Comparison of ENCODE assay signal across 1 cellular context in the genomic region with DNA sequence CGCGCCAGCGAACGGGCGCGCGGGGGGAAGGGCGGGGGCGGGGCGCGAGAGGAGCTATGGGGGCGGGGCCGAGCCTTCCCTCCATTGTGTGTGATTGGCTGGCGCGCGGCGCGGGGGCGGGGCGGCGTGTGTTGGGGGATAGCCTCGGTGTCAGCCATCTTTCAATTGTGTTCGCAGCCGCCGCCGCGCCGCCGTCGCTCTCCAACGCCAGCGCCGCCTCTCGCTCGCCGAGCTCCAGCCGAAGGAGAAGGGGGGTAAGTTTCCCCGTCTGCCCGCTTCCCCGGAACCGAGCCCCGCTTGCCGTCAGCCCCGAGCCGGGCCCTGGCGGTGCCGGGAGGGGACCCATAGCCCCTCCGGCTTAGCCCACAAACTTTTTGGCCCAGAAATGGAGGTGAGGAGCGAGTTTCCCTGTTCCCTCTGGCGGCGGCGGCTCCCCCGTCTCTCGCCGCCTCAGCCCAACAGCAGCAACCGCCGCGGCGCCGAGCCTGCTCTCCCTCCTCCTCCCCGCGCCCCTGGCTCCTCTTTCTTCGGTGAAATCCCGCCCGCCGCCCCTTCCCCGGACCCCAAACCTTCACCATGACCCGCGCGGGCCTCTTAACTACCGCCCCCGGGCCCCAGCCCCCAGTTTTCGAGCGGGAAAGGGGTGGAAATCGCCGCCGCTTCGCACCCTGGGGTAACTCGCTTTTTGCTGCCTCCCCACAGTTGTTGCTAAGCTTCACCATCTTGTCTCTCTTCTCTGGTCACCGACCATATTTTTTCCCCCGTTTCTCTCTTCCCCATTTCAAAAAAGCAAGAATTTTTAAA.
TF ChIP-seq lines count a peak whose summit lies in the region.

A gene (plus strand): TSS at position 159 of the 804 bp plus-strand sequence. CDS start 1,636 bp downstream, outside the sequence.

TF ChIP-seq in K562, 482 proteins besides CTCF, POLR2A, EP300 and RAD21 (continued from another document and continues in another):
- TF ChIP-seq, protein P1, sequence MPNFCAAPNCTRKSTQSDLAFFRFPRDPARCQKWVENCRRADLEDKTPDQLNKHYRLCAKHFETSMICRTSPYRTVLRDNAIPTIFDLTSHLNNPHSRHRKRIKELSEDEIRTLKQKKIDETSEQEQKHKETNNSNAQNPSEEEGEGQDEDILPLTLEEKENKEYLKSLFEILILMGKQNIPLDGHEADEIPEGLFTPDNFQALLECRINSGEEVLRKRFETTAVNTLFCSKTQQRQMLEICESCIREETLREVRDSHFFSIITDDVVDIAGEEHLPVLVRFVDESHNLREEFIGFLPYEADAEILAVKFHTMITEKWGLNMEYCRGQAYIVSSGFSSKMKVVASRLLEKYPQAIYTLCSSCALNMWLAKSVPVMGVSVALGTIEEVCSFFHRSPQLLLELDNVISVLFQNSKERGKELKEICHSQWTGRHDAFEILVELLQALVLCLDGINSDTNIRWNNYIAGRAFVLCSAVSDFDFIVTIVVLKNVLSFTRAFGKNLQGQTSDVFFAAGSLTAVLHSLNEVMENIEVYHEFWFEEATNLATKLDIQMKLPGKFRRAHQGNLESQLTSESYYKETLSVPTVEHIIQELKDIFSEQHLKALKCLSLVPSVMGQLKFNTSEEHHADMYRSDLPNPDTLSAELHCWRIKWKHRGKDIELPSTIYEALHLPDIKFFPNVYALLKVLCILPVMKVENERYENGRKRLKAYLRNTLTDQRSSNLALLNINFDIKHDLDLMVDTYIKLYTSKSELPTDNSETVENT (CRISPR knock-in tag; IDR thresholded peaks at IDR 0.05) = peak; percentile 95
- TF ChIP-seq, protein P2, sequence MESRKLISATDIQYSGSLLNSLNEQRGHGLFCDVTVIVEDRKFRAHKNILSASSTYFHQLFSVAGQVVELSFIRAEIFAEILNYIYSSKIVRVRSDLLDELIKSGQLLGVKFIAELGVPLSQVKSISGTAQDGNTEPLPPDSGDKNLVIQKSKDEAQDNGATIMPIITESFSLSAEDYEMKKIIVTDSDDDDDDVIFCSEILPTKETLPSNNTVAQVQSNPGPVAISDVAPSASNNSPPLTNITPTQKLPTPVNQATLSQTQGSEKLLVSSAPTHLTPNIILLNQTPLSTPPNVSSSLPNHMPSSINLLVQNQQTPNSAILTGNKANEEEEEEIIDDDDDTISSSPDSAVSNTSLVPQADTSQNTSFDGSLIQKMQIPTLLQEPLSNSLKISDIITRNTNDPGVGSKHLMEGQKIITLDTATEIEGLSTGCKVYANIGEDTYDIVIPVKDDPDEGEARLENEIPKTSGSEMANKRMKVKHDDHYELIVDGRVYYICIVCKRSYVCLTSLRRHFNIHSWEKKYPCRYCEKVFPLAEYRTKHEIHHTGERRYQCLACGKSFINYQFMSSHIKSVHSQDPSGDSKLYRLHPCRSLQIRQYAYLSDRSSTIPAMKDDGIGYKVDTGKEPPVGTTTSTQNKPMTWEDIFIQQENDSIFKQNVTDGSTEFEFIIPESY (CRISPR knock-in tag; IDR thresholded peaks at IDR 0.05) = peak; percentile 71
- TF ChIP-seq ZNF696 (CRISPR knock-in tag; conservative IDR thresholded peaks at IDR 0.05) = no peak
- TF ChIP-seq POLR3G (IDR thresholded peaks at IDR 0.05; ENCODE audit: extremely low read depth, insufficient read length, insufficient replicate concordance) = no peak
- TF ChIP-seq, protein P3, sequence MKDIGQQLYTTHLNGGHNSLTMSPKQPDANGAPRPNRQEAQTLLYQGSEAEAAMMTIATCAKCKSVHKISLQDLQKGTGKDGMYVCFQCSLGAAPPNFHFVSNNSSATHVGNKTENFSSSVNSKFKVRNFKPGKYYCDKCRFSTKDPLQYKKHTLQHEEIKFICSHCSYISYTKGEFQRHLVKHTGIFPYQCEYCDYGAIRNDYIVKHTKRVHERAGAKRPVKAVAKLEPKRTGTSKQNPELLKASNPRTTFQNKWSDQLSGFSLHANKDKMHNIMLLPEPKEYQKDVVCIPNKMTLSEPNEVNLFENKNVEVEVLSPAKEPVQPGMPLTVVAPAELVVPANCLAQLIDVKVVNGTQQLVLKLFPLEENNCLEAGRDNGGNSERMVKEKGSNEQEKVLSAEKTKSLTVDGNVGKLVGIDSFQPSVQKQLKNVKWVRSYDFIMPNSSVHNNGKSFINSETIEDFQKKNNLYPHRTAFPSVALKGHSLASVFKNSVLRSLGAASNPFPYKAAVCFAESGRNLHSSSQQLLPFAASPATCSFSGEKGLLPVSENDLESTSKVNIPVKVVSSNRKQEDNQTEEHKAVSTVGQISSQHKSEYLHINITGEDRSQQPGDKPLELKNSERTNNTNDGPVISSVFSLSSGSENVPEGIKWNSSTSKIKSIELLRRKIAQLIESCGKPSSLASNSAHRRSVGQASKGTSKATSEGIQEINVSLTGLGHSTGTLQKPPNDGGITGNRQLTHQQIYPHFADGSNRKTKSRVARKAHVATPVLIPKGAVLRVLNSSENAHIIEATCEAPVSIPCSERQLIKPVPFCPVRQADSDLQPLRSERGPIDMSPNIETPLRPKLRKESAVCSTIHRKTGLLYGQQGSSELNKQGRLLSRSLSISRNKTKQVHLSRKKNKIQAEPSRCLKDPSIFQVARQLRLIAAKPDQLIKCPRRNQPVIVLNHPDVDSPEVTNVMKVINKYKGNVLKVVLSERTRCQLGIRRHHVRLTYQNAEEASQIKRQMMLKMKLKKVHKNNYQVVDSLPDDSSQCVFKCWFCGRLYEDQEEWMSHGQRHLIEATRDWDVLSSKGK (CRISPR knock-in tag; IDR thresholded peaks at IDR 0.05) = no peak
- TF ChIP-seq, protein P4, sequence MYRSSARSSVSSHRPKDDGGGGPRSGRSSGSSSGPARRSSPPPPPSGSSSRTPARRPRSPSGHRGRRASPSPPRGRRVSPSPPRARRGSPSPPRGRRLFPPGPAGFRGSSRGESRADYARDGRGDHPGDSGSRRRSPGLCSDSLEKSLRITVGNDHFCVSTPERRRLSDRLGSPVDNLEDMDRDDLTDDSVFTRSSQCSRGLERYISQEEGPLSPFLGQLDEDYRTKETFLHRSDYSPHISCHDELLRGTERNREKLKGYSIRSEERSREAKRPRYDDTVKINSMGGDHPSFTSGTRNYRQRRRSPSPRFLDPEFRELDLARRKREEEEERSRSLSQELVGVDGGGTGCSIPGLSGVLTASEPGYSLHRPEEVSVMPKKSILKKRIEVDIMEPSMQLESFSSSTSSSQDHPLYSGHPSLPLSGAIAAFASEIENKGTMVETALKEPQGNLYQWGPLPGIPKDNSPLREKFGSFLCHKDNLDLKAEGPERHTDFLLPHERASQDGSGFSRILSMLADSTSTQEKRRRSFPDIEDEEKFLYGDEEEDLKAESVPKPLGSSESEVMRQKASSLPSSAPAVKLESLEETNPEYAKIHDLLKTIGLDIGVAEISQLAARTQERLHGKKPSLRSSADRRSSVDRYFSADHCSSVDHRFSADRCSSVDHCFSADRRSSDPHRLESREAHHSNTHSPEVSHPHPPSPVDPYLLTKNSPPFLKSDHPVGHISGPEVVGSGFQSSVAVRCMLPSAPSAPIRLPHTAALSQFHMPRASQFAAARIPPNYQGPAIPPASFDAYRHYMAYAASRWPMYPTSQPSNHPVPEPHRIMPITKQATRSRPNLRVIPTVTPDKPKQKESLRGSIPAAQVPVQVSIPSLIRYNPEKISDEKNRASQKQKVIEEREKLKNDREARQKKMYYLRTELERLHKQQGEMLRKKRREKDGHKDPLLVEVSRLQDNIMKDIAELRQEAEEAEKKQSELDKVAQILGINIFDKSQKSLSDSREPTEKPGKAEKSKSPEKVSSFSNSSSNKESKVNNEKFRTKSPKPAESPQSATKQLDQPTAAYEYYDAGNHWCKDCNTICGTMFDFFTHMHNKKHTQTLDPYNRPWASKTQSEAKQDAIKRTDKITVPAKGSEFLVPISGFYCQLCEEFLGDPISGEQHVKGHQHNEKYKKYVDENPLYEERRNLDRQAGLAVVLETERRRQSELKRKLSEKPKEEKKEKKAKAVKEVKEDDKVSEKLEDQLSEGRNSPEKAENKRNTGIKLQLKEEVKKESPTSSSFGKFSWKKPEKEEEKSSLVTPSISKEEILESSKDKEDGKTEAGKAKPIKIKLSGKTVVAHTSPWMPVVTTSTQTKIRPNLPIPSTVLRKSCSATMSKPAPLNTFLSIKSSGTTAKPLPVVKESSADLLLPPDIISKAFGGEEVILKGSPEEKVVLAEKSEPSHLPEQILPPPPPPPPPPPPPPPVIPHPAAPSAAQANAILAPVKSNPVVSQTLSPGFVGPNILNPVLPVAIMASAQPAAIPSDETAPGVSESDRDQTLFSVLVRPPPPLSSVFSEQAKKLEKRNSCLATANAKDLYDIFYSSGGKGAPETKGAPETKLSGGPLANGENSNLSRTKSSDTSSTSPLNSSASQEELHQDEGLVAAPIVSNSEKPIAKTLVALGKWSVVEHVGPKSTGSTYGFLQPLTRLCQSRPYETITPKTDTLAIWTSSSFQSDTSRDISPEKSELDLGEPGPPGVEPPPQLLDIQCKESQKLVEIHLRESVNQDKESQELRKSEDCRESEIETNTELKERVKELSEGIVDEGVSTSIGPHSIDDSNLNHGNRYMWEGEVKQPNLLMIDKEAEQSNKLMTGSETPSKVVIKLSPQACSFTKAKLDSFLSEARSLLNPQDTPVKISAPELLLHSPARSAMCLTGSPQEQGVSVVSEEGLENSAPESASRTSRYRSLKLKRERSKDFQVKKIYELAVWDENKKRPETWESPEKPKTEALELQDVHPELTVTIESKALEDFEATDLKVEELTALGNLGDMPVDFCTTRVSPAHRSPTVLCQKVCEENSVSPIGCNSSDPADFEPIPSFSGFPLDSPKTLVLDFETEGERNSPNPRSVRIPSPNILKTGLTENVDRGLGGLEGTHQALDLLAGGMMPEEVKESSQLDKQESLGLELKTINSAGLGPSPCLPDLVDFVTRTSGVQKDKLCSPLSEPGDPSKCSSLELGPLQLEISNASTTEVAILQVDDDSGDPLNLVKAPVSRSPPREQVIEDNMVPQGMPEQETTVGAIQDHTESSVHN (IDR thresholded peaks at IDR 0.05; ENCODE audit: borderline replicate concordance in 1 of 2, low read depth in 1 of 2) = no peak
- TF ChIP-seq FOXA3 (CRISPR knock-in tag; conservative IDR thresholded peaks at IDR 0.05 in 1 of 2, IDR thresholded peaks at IDR 0.05 in 1 of 2) = 0 out of 4 replicates have a peak, but pooled peaks of 1 of the 2 experiments have one; percentile 11
- TF ChIP-seq L3MBTL2 (IDR thresholded peaks at IDR 0.05) = peak; percentile 13; the same call in 1 of the 2 replicates
- TF ChIP-seq SMC3 (conservative IDR thresholded peaks at IDR 0.05; ENCODE audit: insufficient read depth, low read depth, low read length) = no peak
- peak; percentile 81 for TF ChIP-seq SMAD3 (CRISPR knock-in tag; conservative IDR thresholded peaks at IDR 0.05)
- no peak for TF ChIP-seq ILK (tag; IDR thresholded peaks at IDR 0.05; ENCODE audit: borderline replicate concordance, low read depth)
- TF ChIP-seq CBFA2T3 (IDR thresholded peaks at IDR 0.05) = peak; percentile 23; the same call in 1 of the 2 replicates
- no peak; the same call in 1 of the 2 replicates for TF ChIP-seq GTF2A2 (tag; IDR thresholded peaks at IDR 0.05)
- peak; percentile 33; the same call in 1 of the 2 replicates for TF ChIP-seq LEF1 (IDR thresholded peaks at IDR 0.05)
- peak; percentile 56; the same call in 1 of the 2 replicates for TF ChIP-seq ARID1B (IDR thresholded peaks at IDR 0.05)
- TF ChIP-seq SMAD4 (CRISPR knock-in tag; conservative IDR thresholded peaks at IDR 0.05) = peak; percentile 94
- TF ChIP-seq ZNF134 (CRISPR knock-in tag; conservative IDR thresholded peaks at IDR 0.05) = no peak
- TF ChIP-seq, protein P5, sequence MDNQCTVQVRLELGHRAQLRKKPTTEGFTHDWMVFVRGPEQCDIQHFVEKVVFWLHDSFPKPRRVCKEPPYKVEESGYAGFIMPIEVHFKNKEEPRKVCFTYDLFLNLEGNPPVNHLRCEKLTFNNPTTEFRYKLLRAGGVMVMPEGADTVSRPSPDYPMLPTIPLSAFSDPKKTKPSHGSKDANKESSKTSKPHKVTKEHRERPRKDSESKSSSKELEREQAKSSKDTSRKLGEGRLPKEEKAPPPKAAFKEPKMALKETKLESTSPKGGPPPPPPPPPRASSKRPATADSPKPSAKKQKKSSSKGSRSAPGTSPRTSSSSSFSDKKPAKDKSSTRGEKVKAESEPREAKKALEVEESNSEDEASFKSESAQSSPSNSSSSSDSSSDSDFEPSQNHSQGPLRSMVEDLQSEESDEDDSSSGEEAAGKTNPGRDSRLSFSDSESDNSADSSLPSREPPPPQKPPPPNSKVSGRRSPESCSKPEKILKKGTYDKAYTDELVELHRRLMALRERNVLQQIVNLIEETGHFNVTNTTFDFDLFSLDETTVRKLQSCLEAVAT (IDR thresholded peaks at IDR 0.05) = peak; percentile 95
- TF ChIP-seq ELF1 (tag; IDR thresholded peaks at IDR 0.05) = no peak; the same call in 1 of the 2 replicates
- TF ChIP-seq SAFB (IDR thresholded peaks at IDR 0.05; ENCODE audit: borderline replicate concordance, low read depth, low read length) = peak; percentile 48; the same call in 1 of the 2 replicates
- TF ChIP-seq HDAC3 (IDR thresholded peaks at IDR 0.05; ENCODE audit: borderline replicate concordance, partially characterized antibody) = no peak
- TF ChIP-seq U2AF1 (optimal IDR thresholded peaks at IDR 0.05; ENCODE audit: low read depth, low read length) = no peak
- TF ChIP-seq CHD4 (IDR thresholded peaks at IDR 0.05; ENCODE audit: insufficient read depth, insufficient replicate concordance, low read depth, low read length, poor library complexity, severe bottlenecking) = no peak
- no peak for TF ChIP-seq SRSF7 (optimal IDR thresholded peaks at IDR 0.05; ENCODE audit: low read depth, low read length)
- no peak for TF ChIP-seq ZNF57 (CRISPR knock-in tag; IDR thresholded peaks at IDR 0.05)
- no peak for TF ChIP-seq SREBF2 (CRISPR knock-in tag; IDR thresholded peaks at IDR 0.05)
- peak; percentile 82 for TF ChIP-seq SP1 (CRISPR knock-in tag; IDR thresholded peaks at IDR 0.05)
- TF ChIP-seq PCBP2 (IDR thresholded peaks at IDR 0.05; ENCODE audit: low read depth, low read length, poor library complexity, severe bottlenecking) = no peak
- TF ChIP-seq SIX5 (IDR thresholded peaks at IDR 0.05; ENCODE audit: borderline replicate concordance in 1 of 2, insufficient read depth in 1 of 2, low read depth in 1 of 2, low read length in 2 of 2) = no peak
- no peak for TF ChIP-seq STAG1 (CRISPR knock-in tag; IDR thresholded peaks at IDR 0.05; ENCODE audit: borderline replicate concordance)
- no peak for TF ChIP-seq TRIM28 (IDR thresholded peaks at IDR 0.05)
- no peak for TF ChIP-seq RFX5 (IDR thresholded peaks at IDR 0.05; ENCODE audit: low read depth, low read length)
- TF ChIP-seq, protein P6, sequence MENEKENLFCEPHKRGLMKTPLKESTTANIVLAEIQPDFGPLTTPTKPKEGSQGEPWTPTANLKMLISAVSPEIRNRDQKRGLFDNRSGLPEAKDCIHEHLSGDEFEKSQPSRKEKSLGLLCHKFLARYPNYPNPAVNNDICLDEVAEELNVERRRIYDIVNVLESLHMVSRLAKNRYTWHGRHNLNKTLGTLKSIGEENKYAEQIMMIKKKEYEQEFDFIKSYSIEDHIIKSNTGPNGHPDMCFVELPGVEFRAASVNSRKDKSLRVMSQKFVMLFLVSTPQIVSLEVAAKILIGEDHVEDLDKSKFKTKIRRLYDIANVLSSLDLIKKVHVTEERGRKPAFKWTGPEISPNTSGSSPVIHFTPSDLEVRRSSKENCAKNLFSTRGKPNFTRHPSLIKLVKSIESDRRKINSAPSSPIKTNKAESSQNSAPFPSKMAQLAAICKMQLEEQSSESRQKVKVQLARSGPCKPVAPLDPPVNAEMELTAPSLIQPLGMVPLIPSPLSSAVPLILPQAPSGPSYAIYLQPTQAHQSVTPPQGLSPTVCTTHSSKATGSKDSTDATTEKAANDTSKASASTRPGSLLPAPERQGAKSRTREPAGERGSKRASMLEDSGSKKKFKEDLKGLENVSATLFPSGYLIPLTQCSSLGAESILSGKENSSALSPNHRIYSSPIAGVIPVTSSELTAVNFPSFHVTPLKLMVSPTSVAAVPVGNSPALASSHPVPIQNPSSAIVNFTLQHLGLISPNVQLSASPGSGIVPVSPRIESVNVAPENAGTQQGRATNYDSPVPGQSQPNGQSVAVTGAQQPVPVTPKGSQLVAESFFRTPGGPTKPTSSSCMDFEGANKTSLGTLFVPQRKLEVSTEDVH (IDR thresholded peaks at IDR 0.05; ENCODE audit: low read depth, partially characterized antibody) = no peak
- TF ChIP-seq KLF10 (CRISPR knock-in tag; IDR thresholded peaks at IDR 0.05) = no peak
